In genomic region chr11:90134420-90135003, GRCh38 we compare ENCODE assay signal across 8 cellular contexts. TPM values are rescaled to one million over a fixed set of nuclear protein-coding genes. Genes with fewer than 3 reads are reported as not detected.
A peak's percentile ranks its signal among the peaks of the same experiment; 100 is the strongest.
DNase-seq lines count a peak whose midpoint lies in the region; ATAC-seq and TF ChIP-seq lines count a peak whose summit lies in the region.

NAALAD2 (plus strand) TSS chr11:90134663; CDS start chr11:90134759, 96 bp downstream.

- TF ChIP-seq CTCF in mucosa of descending colon (IDR thresholded peaks at IDR 0.05), result no peak

- H3K36me3 ChIP-seq in mucosa of descending colon (ENCODE audit: low read depth) (no peaks in the 10 kb centered on the region), urinary bladder (ENCODE audit: insufficient read depth) (no peaks in the 10 kb centered on the region)

- 2% methylated on average over 26 of the region's 26 CpGs for WGBS in urinary bladder

- H3K4me1 ChIP-seq in mucosa of descending colon (ENCODE audit: low read depth), result no peaks in the 10 kb centered on the region
- no peaks in the 10 kb centered on the region for H3K4me1 ChIP-seq in urinary bladder (ENCODE audit: insufficient read depth)

- H3K27ac ChIP-seq in urinary bladder (ENCODE audit: low read depth), result no peak within 1 kb of the TSS

- ATAC-seq in HG02798 (IDR thresholded peaks at IDR 0.05; ENCODE audit: poor library complexity, unreplicated experiment) (peak; percentile 73), esophagus mucosa (peak; percentile 28), mucosa of descending colon (peak; percentile 26)

- DNase-seq in DMS79 treated with DMSO at 0.1 percent for 48 hours (lab: John Stamatoyannopoulos, UW) (peak; percentile 6), DMS79 (lab: John Stamatoyannopoulos, UW) (no peak), SKM-1 (lab: John Stamatoyannopoulos, UW; ENCODE audit: unreplicated experiment) (peak; percentile 44), mucosa of descending colon (peak; percentile 12 to 44 (median 27)), NCI-H1436 (lab: John Stamatoyannopoulos, UW) (no peak)

- no peaks in the 10 kb centered on the region for H3K9me3 ChIP-seq in mucosa of descending colon

- no peak within 1 kb of the TSS for H3K4me3 ChIP-seq in mucosa of descending colon
- H3K4me3 ChIP-seq in urinary bladder (ENCODE audit: low read depth, low read length), result peak within 1 kb of the TSS; percentile 56

- intact Hi-C loops in mucosa of descending colon (cut with DNase I, micrococcal nuclease), result no loop called here

RNA-seq across cellular contexts. Expression of gene NAALAD2, which starts in this region (rescaled TPM):
- total RNA-seq in esophagus mucosa, result 0.16 TPM
- 1 to 10 TPM in 1 of 3 donors, under 1 TPM in 2; 0.73 to 1.2 (median 0.92) TPM for total RNA-seq in mucosa of descending colon
- 49.1 TPM for total RNA-seq in urinary bladder
- 1.7 TPM for polyA plus RNA-seq in urinary bladder

Comparison
In these comparisons a context has a peak if more than half of its experiments do, and no peak if none do; other contexts are left out.
1. RNA of gene NAALAD2 (total RNA-seq): 49.1 TPM in urinary bladder (single experiment); 0.73 to 1.2 TPM in mucosa of descending colon and 0.16 TPM in esophagus mucosa (single experiment); every median in the first group is over 10 times any median in the second.
2. DNase-seq: peak in DMS79 treated with DMSO at 0.1 percent for 48 hours (single experiment), SKM-1 (single experiment) and mucosa of descending colon (3 of 3); none in DMS79 (single experiment) and NCI-H1436 (single experiment).
3. Peak in ATAC-seq in esophagus mucosa; RNA of the gene not detected or under 1 TPM.
4. Peak in every context shown above with its lines, with median percentiles within 50 percentile points of each other: ATAC-seq.